In genomic region chr3:170867143-170867542, GRCh38 we compare ENCODE assay signal across 11 cellular contexts. TPM values are rescaled to one million over a fixed set of nuclear protein-coding genes. Genes with fewer than 3 reads are reported as not detected.
DNase-seq lines count a peak whose midpoint lies in the region; ATAC-seq, FAIRE-seq and TF ChIP-seq lines count a peak whose summit lies in the region.
"Had no signal": no experiment of that assay in that cellular context is flagged by ENCODE, and none has a peak within 500 bp of the region (broad histone marks: within the 10 kb centered on the region; RNA-seq: fewer than 3 reads in every experiment).

No MANE protein-coding gene starts in this region.

- peak overlapping the region; percentile 37 for H3K4me3 Mint-ChIP-seq in activated naive CD4-positive, alpha-beta T cell treated with anti-CD3 and anti-CD28 coated beads, Interleukin-2, amount 10 ng/mL, durations not matched to agents 7 days and 5 days
- H3K4me3 Mint-ChIP-seq in stimulated activated effector memory CD8-positive, alpha-beta T cell treated with anti-CD3 and anti-CD28 coated beads, Interleukin-12 subunit alpha, Interleukin-12 subunit beta, amount 100 ng/mL, for 72 hours = peak overlapping the region; percentile 95

- peaks cover 52% of the 10 kb centered on the region for H3K36me3 ChIP-seq in MG63
- peaks cover 13 to 14% of the 10 kb centered on the region in 2 experiments for H3K36me3 ChIP-seq in endothelial cell of umbilical vein (ENCODE audit: control insufficient read depth in 2 of 2, extremely low read depth in 1 of 2, insufficient read depth in 2 of 2, low read length in 2 of 2)

- FAIRE-seq in endothelial cell of umbilical vein (lab: Jason Lieb, UNC) = no peak
- FAIRE-seq: endometrium had no signal

- no peak for TF ChIP-seq POLR2A in endothelial cell of umbilical vein (IDR thresholded peaks at IDR 0.05; ENCODE audit: low read depth, low read length)

- H3K9me1 ChIP-seq in endothelial cell of umbilical vein (replicated peaks; ENCODE audit: control insufficient read depth, extremely low read depth, insufficient read depth, low read length) = no peaks in the 10 kb centered on the region

- no peak for DNase-seq in activated naive CD4-positive, alpha-beta T cell treated with anti-CD3 and anti-CD28 coated beads, Interleukin-2, amount 10 ng/mL, durations not matched to agents 7 days and 5 days
- no peak for DNase-seq in activated naive CD4-positive, alpha-beta T cell treated with anti-CD3 and anti-CD28 coated beads, Interleukin-2, amount 50 U/mL, for 72 hours (ENCODE audit: low spot score in 2 of 2)
- DNase-seq in MG63 (no peak), endothelial cell of umbilical vein (ENCODE audit: low read depth, low spot score) (no peak), H4 (ENCODE audit: low spot score) (no peak), ACHN (no peak), NCI-H524 (lab: John Stamatoyannopoulos, UW) (no peak)
- no peak for DNase-seq in stimulated activated effector memory CD8-positive, alpha-beta T cell treated with anti-CD3 and anti-CD28 coated beads, Interleukin-12 subunit alpha, Interleukin-12 subunit beta, amount 100 ng/mL, for 72 hours (ENCODE audit: low spot score in 2 of 2)
- DNase-seq: NCI-H2171 treated with DMSO at 0.1 percent for 48 hours, occipital lobe had no signal

- H3K27me3 Mint-ChIP-seq in activated naive CD4-positive, alpha-beta T cell treated with anti-CD3 and anti-CD28 coated beads, Interleukin-2, amount 10 ng/mL, durations not matched to agents 7 days and 5 days = no peaks in the 10 kb centered on the region

- H3K9me3 ChIP-seq in MG63 = no peaks in the 10 kb centered on the region
- no peaks in the 10 kb centered on the region for H3K9me3 ChIP-seq in endothelial cell of umbilical vein (replicated peaks; ENCODE audit: control insufficient read depth, insufficient read depth, low read length)

- peaks cover 28% of the 10 kb centered on the region for H3K79me2 ChIP-seq in endothelial cell of umbilical vein (ENCODE audit: control insufficient read depth, insufficient read depth, low read length)

- H3K27ac Mint-ChIP-seq in activated naive CD4-positive, alpha-beta T cell treated with anti-CD3 and anti-CD28 coated beads, Interleukin-2, amount 10 ng/mL, durations not matched to agents 7 days and 5 days = no peak overlapping the region
- peak overlapping the region in 1 of 2 donors; percentile 32 for H3K27ac Mint-ChIP-seq in activated naive CD4-positive, alpha-beta T cell treated with anti-CD3 and anti-CD28 coated beads, Interleukin-2, amount 50 U/mL, for 72 hours
- peak overlapping the region; percentile 64 for H3K27ac Mint-ChIP-seq in stimulated activated effector memory CD8-positive, alpha-beta T cell treated with anti-CD3 and anti-CD28 coated beads, Interleukin-12 subunit alpha, Interleukin-12 subunit beta, amount 100 ng/mL, for 72 hours

- no peak overlapping the region for H3K27ac ChIP-seq in endothelial cell of umbilical vein (ENCODE audit: insufficient read depth, low read depth, low read length)

- in situ Hi-C loops in ACHN (cut with HindIII; ENCODE audit: low pct_ligation_motif_present, low pct_unique_long_range_greater_than_20kb, low sequenced_read_pairs) = no loop called here

- intact Hi-C loops in endothelial cell of umbilical vein (cut with micrococcal nuclease) = loop anchor here (5.0 kb wide), 1 partner anchor 455 kb away; no protein-coding TSS in a partner anchor

- no peak overlapping the region for H2AFZ ChIP-seq in endothelial cell of umbilical vein (ENCODE audit: low read depth, low read length)

- CTCF ChIA-PET in activated naive CD4-positive, alpha-beta T cell treated with anti-CD3 and anti-CD28 coated beads, Interleukin-2, amount 10 ng/mL, durations not matched to agents 7 days and 5 days (lab: Charles Lee) = no interaction called here
- CTCF ChIA-PET in endothelial cell of umbilical vein (lab: Charles Lee) = no interaction called here

- H3K4me1 Mint-ChIP-seq in activated naive CD4-positive, alpha-beta T cell treated with anti-CD3 and anti-CD28 coated beads, Interleukin-2, amount 10 ng/mL, durations not matched to agents 7 days and 5 days = peaks cover 33% of the 10 kb centered on the region
- peaks cover 21% of the 10 kb centered on the region for H3K4me1 Mint-ChIP-seq in stimulated activated effector memory CD8-positive, alpha-beta T cell treated with anti-CD3 and anti-CD28 coated beads, Interleukin-12 subunit alpha, Interleukin-12 subunit beta, amount 100 ng/mL, for 72 hours

- no peak for ATAC-seq in activated naive CD4-positive, alpha-beta T cell treated with anti-CD3 and anti-CD28 coated beads, Interleukin-2, amount 50 U/mL, for 72 hours
- no peak for ATAC-seq in stimulated activated effector memory CD8-positive, alpha-beta T cell treated with anti-CD3 and anti-CD28 coated beads, Interleukin-12 subunit alpha, Interleukin-12 subunit beta, amount 100 ng/mL, for 72 hours

- H3K4me3 ChIP-seq in MG63 (peak overlapping the region; percentile 89), endothelial cell of umbilical vein (replicated peaks in 1 of 3; ENCODE audit: insufficient read depth in 1 of 3, low read depth in 1 of 3, low read length in 3 of 3) (peak overlapping the region in 1 of 3 experiments; percentile 94)

- TF ChIP-seq CTCF in endothelial cell of umbilical vein (IDR thresholded peaks at IDR 0.05; ENCODE audit: extremely low read depth in 1 of 2, insufficient read depth in 1 of 2, low read depth in 1 of 2, low read length in 2 of 2) = no peak

- H4K20me1 ChIP-seq in endothelial cell of umbilical vein (replicated peaks; ENCODE audit: control insufficient read depth, extremely low read depth, insufficient read depth, low read length) = no peaks in the 10 kb centered on the region

- no peaks in the 10 kb centered on the region for H3K9me3 Mint-ChIP-seq in activated naive CD4-positive, alpha-beta T cell treated with anti-CD3 and anti-CD28 coated beads, Interleukin-2, amount 10 ng/mL, durations not matched to agents 7 days and 5 days
- no peaks in the 10 kb centered on the region for H3K9me3 Mint-ChIP-seq in activated naive CD4-positive, alpha-beta T cell treated with anti-CD3 and anti-CD28 coated beads, Interleukin-2, amount 50 U/mL, for 72 hours
- H3K9me3 Mint-ChIP-seq in stimulated activated effector memory CD8-positive, alpha-beta T cell treated with anti-CD3 and anti-CD28 coated beads, Interleukin-12 subunit alpha, Interleukin-12 subunit beta, amount 100 ng/mL, for 72 hours = no peaks in the 10 kb centered on the region

- peak overlapping the region; percentile 8 for H3K9ac ChIP-seq in endothelial cell of umbilical vein (replicated peaks; ENCODE audit: extremely low read depth, insufficient read depth, low read length)

- H3K4me1 ChIP-seq in endothelial cell of umbilical vein (ENCODE audit: control insufficient read depth, extremely low read depth, insufficient read depth, low read length) = peaks cover 21% of the 10 kb centered on the region

- no TSS peak for BruUV-seq in endothelial cell of umbilical vein (replicated peaks; lab: Mats Ljungman, UMichigan)

- no peaks in the 10 kb centered on the region for H3K27me3 ChIP-seq in MG63
- no peaks in the 10 kb centered on the region for H3K27me3 ChIP-seq in endothelial cell of umbilical vein (ENCODE audit: control insufficient read depth in 2 of 2, insufficient read depth in 2 of 2, low read length in 2 of 2)

- H3K36me3 Mint-ChIP-seq in activated naive CD4-positive, alpha-beta T cell treated with anti-CD3 and anti-CD28 coated beads, Interleukin-2, amount 10 ng/mL, durations not matched to agents 7 days and 5 days = peaks cover 40% of the 10 kb centered on the region
- peaks cover 24 to 40% of the 10 kb centered on the region in 2 donors for H3K36me3 Mint-ChIP-seq in activated naive CD4-positive, alpha-beta T cell treated with anti-CD3 and anti-CD28 coated beads, Interleukin-2, amount 50 U/mL, for 72 hours
- H3K36me3 Mint-ChIP-seq in stimulated activated effector memory CD8-positive, alpha-beta T cell treated with anti-CD3 and anti-CD28 coated beads, Interleukin-12 subunit alpha, Interleukin-12 subunit beta, amount 100 ng/mL, for 72 hours = peaks cover 60% of the 10 kb centered on the region

- POLR2A ChIA-PET in endothelial cell of umbilical vein (lab: Charles Lee) = no interaction called here

- peak overlapping the region; percentile 94 for H3K4me2 ChIP-seq in endothelial cell of umbilical vein (ENCODE audit: insufficient read depth, low read length)

- dilution Hi-C loops in endothelial cell of umbilical vein (cut with MboI; ENCODE audit: extremely low pct_ligation_motif_present, low sequenced_read_pairs) = no loop called here

TF ChIP-seq in endothelial cell of umbilical vein, 7 proteins besides CTCF, POLR2A, EP300 and RAD21:
- TF ChIP-seq MYC (IDR thresholded peaks at IDR 0.05; ENCODE audit: low read depth, low read length) (no peak), POLR2AphosphoS5 (IDR thresholded peaks at IDR 0.05; ENCODE audit: insufficient read depth, low read depth, low read length) (peak; percentile 15)

RNA-seq across cellular contexts. Expression of gene RPL22L1, which starts 2.9 kb away (rescaled TPM):
- total RNA-seq in activated naive CD4-positive, alpha-beta T cell treated with anti-CD3 and anti-CD28 coated beads, Interleukin-2, amount 50 U/mL, for 72 hours = 100 to 1,000 TPM; 101 to 314 TPM
- total RNA-seq in MG63 (2014; rRNA removed; shearing (Covaris generic); ENCODE audit: low replicate concordance) = 249 and 594 TPM in 2 replicates
- 159 and 176 TPM in 2 replicates for total RNA-seq in endothelial cell of umbilical vein
- polyA plus RNA-seq in endothelial cell of umbilical vein = 26.3 and 65.0 TPM in 2 replicates
- polyA plus RNA-seq in endothelial cell of umbilical vein (2011; cell fraction: cytosol; rRNA removed) = 125 and 170 TPM in 2 replicates
- 31.9 and 74.8 TPM in 2 replicates for polyA plus RNA-seq in endothelial cell of umbilical vein (2011; cell fraction: nucleus; rRNA removed)
- polyA plus RNA-seq in endothelial cell of umbilical vein (2012) = 443 and 489 TPM in 2 replicates
- polyA minus RNA-seq in endothelial cell of umbilical vein = 3.2 and 4.2 TPM in 2 replicates
- 8.1 TPM for polyA minus RNA-seq in endothelial cell of umbilical vein (2011; cell fraction: cytosol; rRNA and poly(A)+ RNA removed)
- 11.7 and 20.3 TPM in 2 replicates for polyA minus RNA-seq in endothelial cell of umbilical vein (2011; cell fraction: nucleus; rRNA and poly(A)+ RNA removed)
- total RNA-seq in H4 (2014; rRNA removed; shearing (Covaris generic)) = 760 and 772 TPM in 2 replicates

RNA-seq across cellular contexts. Expression of gene EIF5A2, which starts 41.3 kb away (rescaled TPM):
- total RNA-seq in activated naive CD4-positive, alpha-beta T cell treated with anti-CD3 and anti-CD28 coated beads, Interleukin-2, amount 50 U/mL, for 72 hours = 10 to 100 TPM in 1 of 2 donors, 1 to 10 TPM in 1; 4.1 to 12.4 TPM
- total RNA-seq in MG63 (2014; rRNA removed; shearing (Covaris generic); ENCODE audit: low replicate concordance) = 15.4 and 25.1 TPM in 2 replicates
- total RNA-seq in endothelial cell of umbilical vein = 10.9 and 12.3 TPM in 2 replicates
- polyA plus RNA-seq in endothelial cell of umbilical vein = 1.8 and 3.7 TPM in 2 replicates
- polyA plus RNA-seq in endothelial cell of umbilical vein (2011; cell fraction: cytosol; rRNA removed) = 3.3 and 4.9 TPM in 2 replicates
- 1.1 and 2.0 TPM in 2 replicates for polyA plus RNA-seq in endothelial cell of umbilical vein (2011; cell fraction: nucleus; rRNA removed)
- 7.6 and 13.2 TPM in 2 replicates for polyA plus RNA-seq in endothelial cell of umbilical vein (2012)
- polyA minus RNA-seq in endothelial cell of umbilical vein = 2.5 and 3.8 TPM in 2 replicates
- polyA minus RNA-seq in endothelial cell of umbilical vein (2011; cell fraction: cytosol; rRNA and poly(A)+ RNA removed) = 4.3 TPM
- polyA minus RNA-seq in endothelial cell of umbilical vein (2011; cell fraction: nucleus; rRNA and poly(A)+ RNA removed) = 1.3 and 2.4 TPM in 2 replicates
- 15.4 and 17.0 TPM in 2 replicates for total RNA-seq in H4 (2014; rRNA removed; shearing (Covaris generic))
